ENCODE assay signal across 1 cellular context in the genomic region with DNA sequence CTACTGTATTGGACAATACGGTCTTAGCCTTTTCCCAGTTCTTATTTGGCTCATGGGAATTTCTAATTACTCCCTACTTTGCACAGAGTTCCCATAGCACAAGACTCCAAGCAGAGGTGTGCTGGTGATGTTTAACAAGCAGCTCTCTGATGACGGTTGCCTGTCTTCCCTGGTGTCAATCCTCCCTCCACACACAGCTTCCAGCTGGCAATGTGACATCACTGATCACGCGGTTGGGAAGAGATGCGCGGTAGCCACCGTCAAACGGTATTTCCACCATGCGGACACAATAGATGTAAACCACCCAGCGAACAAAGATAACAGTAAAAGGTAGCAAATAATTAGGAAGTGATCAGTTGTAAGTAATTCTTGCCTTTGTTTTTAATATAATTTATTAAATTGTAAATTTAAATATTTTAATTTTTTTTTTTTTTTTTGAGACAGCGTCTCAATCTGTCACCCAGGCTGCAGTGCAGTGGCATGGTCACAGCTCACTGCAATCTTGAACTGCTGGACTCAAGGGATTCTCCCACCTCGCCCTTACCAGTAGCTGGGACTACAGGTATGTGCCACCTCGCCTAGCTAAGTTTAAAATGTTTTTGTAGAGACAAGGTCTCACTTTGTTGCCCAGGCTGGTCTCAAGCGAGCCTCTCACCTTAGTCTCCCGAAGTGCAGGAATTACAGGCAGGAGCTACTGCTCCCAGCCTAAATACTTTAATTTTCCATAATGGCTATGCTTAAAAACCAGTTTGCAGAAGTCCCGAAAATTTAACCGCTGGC.
TF ChIP-seq lines count a peak whose summit lies in the region.

No MANE protein-coding gene starts in this region.

TF ChIP-seq in GM12878, 131 proteins besides CTCF, POLR2A, EP300 and RAD21:
- TF ChIP-seq CREM (IDR thresholded peaks at IDR 0.05; ENCODE audit: low read depth) (no peak), SMAD5 (IDR thresholded peaks at IDR 0.05; ENCODE audit: low read depth) (no peak), JUNB (IDR thresholded peaks at IDR 0.05) (no peak), MYC (IDR thresholded peaks at IDR 0.05; ENCODE audit: insufficient read depth, insufficient read length, insufficient replicate concordance, low read length, severe bottlenecking) (no peak), IKZF1 (conservative IDR thresholded peaks at IDR 0.05) (0 out of 2 replicates have a peak, but pooled peaks have one; percentile 18)
TF ChIP-seq in GM12878: peak in this region for 1.
